Comparison of ENCODE assay signal across 16 cellular contexts in the genomic region with DNA sequence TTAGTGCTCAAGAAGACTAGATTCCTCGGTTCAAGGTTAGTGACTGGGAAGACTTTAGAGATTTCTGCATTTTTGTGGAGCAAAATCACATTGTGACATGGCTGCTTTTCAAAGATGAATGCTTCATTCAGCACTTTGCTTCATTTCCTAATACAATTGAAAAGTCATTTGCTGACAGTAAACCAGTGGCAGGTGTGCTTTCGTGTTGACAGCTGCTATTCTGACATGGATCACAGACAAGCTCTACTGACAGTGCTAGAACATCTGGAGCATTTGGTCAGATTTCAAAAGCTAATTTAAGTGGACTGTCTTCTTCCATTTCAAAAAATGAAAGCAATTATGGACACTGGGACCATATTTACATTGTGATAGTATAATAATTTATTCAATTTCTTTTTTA.
DNase-seq lines count a peak whose midpoint lies in the region.
"Had no signal": no experiment of that assay in that cellular context is flagged by ENCODE, and none has a peak within 500 bp of the region (broad histone marks: within the 10 kb centered on the region; RNA-seq: fewer than 3 reads in every experiment).

No MANE protein-coding gene starts in this region.

- DNase-seq in NCI-H1417 (lab: John Stamatoyannopoulos, UW) (peak in 2 of 3 experiments; percentile 35 to 47), NCI-H1417 treated with DMSO at 0.1 percent for 48 hours (lab: John Stamatoyannopoulos, UW) (no peak), NCI-H1694 (lab: John Stamatoyannopoulos, UW) (peak; percentile 45), NCI-H524 treated with DMSO at 0.1 percent for 48 hours (lab: John Stamatoyannopoulos, UW) (peak; percentile 60), SHP77 treated with DMSO at 0.1 percent for 48 hours (lab: John Stamatoyannopoulos, UW) (peak; percentile 57), EL (no peak), head of caudate nucleus (no peak), SIG-M5 (lab: John Stamatoyannopoulos, UW) (no peak)
- DNase-seq: 8988T; BE2C; CD4-positive, alpha-beta memory T cell; NCI-H2029; NCI-H226; PC-3; SK-N-SH; T-helper 1 cell had no signal

- intact Hi-C loops in head of caudate nucleus (cut with DNase I), result no loop called here

Comparison
In these comparisons a context has a peak if more than half of its experiments do, and no peak if none do; other contexts are left out.
1. DNase-seq: peak in NCI-H1417 (2 of 3), NCI-H1694 (single experiment), NCI-H524 treated with DMSO at 0.1 percent for 48 hours (single experiment) and SHP77 treated with DMSO at 0.1 percent for 48 hours (single experiment); none in NCI-H1417 treated with DMSO at 0.1 percent for 48 hours (single experiment), EL (single experiment), head of caudate nucleus (0 of 42) and SIG-M5 (single experiment).